Comparison of ENCODE assay signal across 20 cellular contexts in genomic region chr3:172033392-172033791, GRCh38.
"Had no signal": no experiment of that assay in that cellular context is flagged by ENCODE, and none has a peak within 500 bp of the region (broad histone marks: within the 10 kb centered on the region; RNA-seq: fewer than 3 reads in every experiment).

No MANE protein-coding gene starts in this region.

- ATAC-seq: esophagus mucosa; heart right ventricle; mucosa of descending colon; naive thymus-derived CD8-positive, alpha-beta T cell; right cardiac atrium; stimulated activated memory B cell treated with anti-CD40 and anti-IgM and Interleukin-4, amounts not matched to agents 10 μg/mL and 1 μg/mL and 100 μg/mL, for 72 hours had no signal

- DNase-seq: cortex of kidney; dorsolateral prefrontal cortex; effector CD8-positive, alpha-beta T cell; heart right ventricle; hypothalamus; kidney glomerular epithelial cell; mucosa of descending colon; naive thymus-derived CD8-positive, alpha-beta T cell; nucleus accumbens; ovary; right cardiac atrium; stimulated activated CD4-positive, alpha-beta T cell treated with anti-CD3 and anti-CD28 coated beads, Interleukin-4, amount 100 ng/mL, for 24 hours; testis had no signal

- H3K9me3 Mint-ChIP-seq: naive thymus-derived CD8-positive, alpha-beta T cell; stimulated activated memory B cell treated with anti-CD40 and anti-IgM and Interleukin-4, amounts not matched to agents 10 μg/mL and 1 μg/mL and 100 μg/mL, for 72 hours; stimulated activated naive CD8-positive, alpha-beta T cell treated with anti-CD3 and anti-CD28 coated beads, Interleukin-15, Interleukin-2, amounts not matched to agents 100 ng/mL and 50 ng/mL, for 24 hours had no signal

- FAIRE-seq: frontal cortex, islet of Langerhans had no signal

- H3K4me1 Mint-ChIP-seq: stimulated activated memory B cell treated with anti-CD40 and anti-IgM and Interleukin-4, amounts not matched to agents 10 μg/mL and 1 μg/mL and 100 μg/mL, for 72 hours had no signal

- H3K36me3 Mint-ChIP-seq: naive thymus-derived CD8-positive, alpha-beta T cell; stimulated activated memory B cell treated with anti-CD40 and anti-IgM and Interleukin-4, amounts not matched to agents 10 μg/mL and 1 μg/mL and 100 μg/mL, for 72 hours had no signal

- H3K9me3 ChIP-seq: heart right ventricle, mucosa of descending colon, ovary, testis, tibial nerve had no signal

- H3K4me3 Mint-ChIP-seq: naive thymus-derived CD8-positive, alpha-beta T cell; stimulated activated memory B cell treated with anti-CD40 and anti-IgM and Interleukin-4, amounts not matched to agents 10 μg/mL and 1 μg/mL and 100 μg/mL, for 72 hours; stimulated activated naive CD8-positive, alpha-beta T cell treated with anti-CD3 and anti-CD28 coated beads, Interleukin-15, Interleukin-2, amounts not matched to agents 100 ng/mL and 50 ng/mL, for 24 hours had no signal

- H3K27me3 Mint-ChIP-seq: progenitor cell of endocrine pancreas had no signal

- H3K27me3 ChIP-seq: heart right ventricle, ovary, testis, tibial nerve had no signal

- H3K4me3 ChIP-seq: dorsolateral prefrontal cortex, heart right ventricle, mucosa of descending colon, ovary, testis, tibial nerve had no signal

- H3K27ac ChIP-seq: dorsolateral prefrontal cortex, heart right ventricle, ovary, testis, tibial nerve had no signal

- H3K27ac Mint-ChIP-seq: naive thymus-derived CD8-positive, alpha-beta T cell; progenitor cell of endocrine pancreas; stimulated activated memory B cell treated with anti-CD40 and anti-IgM and Interleukin-4, amounts not matched to agents 10 μg/mL and 1 μg/mL and 100 μg/mL, for 72 hours; stimulated activated naive CD8-positive, alpha-beta T cell treated with anti-CD3 and anti-CD28 coated beads, Interleukin-15, Interleukin-2, amounts not matched to agents 100 ng/mL and 50 ng/mL, for 24 hours had no signal

- H3K36me3 ChIP-seq: heart right ventricle, ovary, tibial nerve had no signal
